In genomic region chr2:128090909-128091690, GRCh38 we compare ENCODE assay signal across 8 cellular contexts. TPM values are rescaled to one million over a fixed set of nuclear protein-coding genes. Genes with fewer than 3 reads are reported as not detected.
DNase-seq lines count a peak whose midpoint lies in the region; ATAC-seq, FAIRE-seq and TF ChIP-seq lines count a peak whose summit lies in the region.

TSS of gene UGGT1 (plus strand) at chr2:128091200. CDS start at chr2:128091358, 158 bp downstream.

- H3K9me1 ChIP-seq in keratinocyte (ENCODE audit: control insufficient read depth, extremely low read depth, insufficient read depth, low read length), result no peaks in the 10 kb centered on the region

- H3K9me3 ChIP-seq in keratinocyte (ENCODE audit: control insufficient read depth, low read depth, low read length), result no peaks in the 10 kb centered on the region

- peak; percentile 87 for ATAC-seq in GM19043 (IDR thresholded peaks at IDR 0.05; ENCODE audit: low read depth, unreplicated experiment)
- ATAC-seq in HG03378 (IDR thresholded peaks at IDR 0.05; ENCODE audit: unreplicated experiment), result peak; percentile 91

- no peaks in the 10 kb centered on the region for H4K20me1 ChIP-seq in keratinocyte (ENCODE audit: control insufficient read depth, extremely low read depth, insufficient read depth, low read length)

- H3K36me3 ChIP-seq in keratinocyte (ENCODE audit: control insufficient read depth in 2 of 2, extremely low read depth in 1 of 2, insufficient read depth in 2 of 2, low read length in 2 of 2), result peaks cover 0 to 2% of the 10 kb centered on the region in 2 experiments

- peaks cover 51% of the 10 kb centered on the region for H3K79me2 ChIP-seq in keratinocyte (ENCODE audit: control insufficient read depth, insufficient read depth, low read length)

- peak; percentile 29 for FAIRE-seq in keratinocyte (lab: Jason Lieb, UNC)

- peak; percentile 97 for DNase-seq in AG10803 (ENCODE audit: low read depth)
- DNase-seq in NCI-H460 (ENCODE audit: extremely low read depth, low read depth), result peak; percentile 96
- DNase-seq in activated CD4-positive, CD25-positive, alpha-beta regulatory T cell treated with anti-CD3 and anti-CD28 coated beads, Interleukin-2, amount 50 U/mL, for 72 hours, result peak; percentile 92
- peak; percentile 95 for DNase-seq in cerebellum (ENCODE audit: low spot score)
- DNase-seq in keratinocyte (ENCODE audit: low read depth, low spot score), result peak; percentile 85
- peak; percentile 81 to 83 for DNase-seq in stimulated activated CD4-positive, alpha-beta T cell treated with anti-CD3 and anti-CD28 coated beads, Interleukin-15, amount 100 ng/mL, for 1 hour (ENCODE audit: low read depth in 1 of 2, low spot score in 1 of 2)

- H3K27ac ChIP-seq in keratinocyte (ENCODE audit: control insufficient read depth, insufficient read depth, low read length), result peak within 1 kb of the TSS; percentile 91

- H3K4me1 ChIP-seq in keratinocyte (ENCODE audit: control insufficient read depth, extremely low read depth, insufficient read depth, low read length), result peaks cover 5% of the 10 kb centered on the region

- H2AFZ ChIP-seq in keratinocyte (ENCODE audit: control insufficient read depth, low read length), result peak within 1 kb of the TSS; percentile 96

- peak within 1 kb of the TSS; percentile 96 for H3K9ac ChIP-seq in keratinocyte (ENCODE audit: control insufficient read depth, extremely low read depth, insufficient read depth, low read length)

- H3K4me3 ChIP-seq in AG10803 (ENCODE audit: low read length) (peak within 1 kb of the TSS; percentile 99), keratinocyte (ENCODE audit: control insufficient read depth in 2 of 3, extremely low read depth in 1 of 3, insufficient read depth in 2 of 3, low read depth in 1 of 3, low read length in 3 of 3) (peak within 1 kb of the TSS; percentile 89 to 100 (median 90))

- H3K4me2 ChIP-seq in keratinocyte (ENCODE audit: control insufficient read depth, extremely low read depth, insufficient read depth, low read depth, low read length), result peak within 1 kb of the TSS; percentile 87

- H3K27me3 ChIP-seq in keratinocyte (ENCODE audit: control insufficient read depth, extremely low read depth, insufficient read depth, low read length), result no peaks in the 10 kb centered on the region

- TF ChIP-seq CTCF in AG10803 (conservative IDR thresholded peaks at IDR 0.05; ENCODE audit: low read length) (no peak), keratinocyte (optimal IDR thresholded peaks at IDR 0.05 in 1 of 3, IDR thresholded peaks at IDR 0.05 in 1 of 3, conservative IDR thresholded peaks at IDR 0.05 in 1 of 3; ENCODE audit: extremely low read depth in 1 of 3, insufficient read depth in 2 of 3, low read length in 3 of 3) (no peak)

- dilution Hi-C loops in keratinocyte (cut with MboI; ENCODE audit: extremely low pct_ligation_motif_present, low sequenced_read_pairs), result no loop called here

RNA-seq across cellular contexts. Expression of gene UGGT1, which starts in this region (rescaled TPM):
- total RNA-seq in NCI-H460 (2014; rRNA removed; shearing (Covaris generic)), result 83.9 and 110 TPM in 2 replicates
- 54.5 and 74.4 TPM in 2 replicates for polyA plus RNA-seq in NCI-H460 (2014; cell fraction: nucleus; rRNA removed)
- total RNA-seq in cerebellum, result 48.5 TPM
- polyA plus RNA-seq in keratinocyte, result 19.5 to 30.9 TPM (median 26.7 TPM) in 3 replicates
- 45.4 TPM for polyA plus RNA-seq in keratinocyte (2011; ENCODE audit: low read depth)
- 4.0 and 6.7 TPM in 2 replicates for polyA plus RNA-seq in keratinocyte (2011; cell fraction: cytosol; rRNA removed)
- polyA plus RNA-seq in keratinocyte (2011; cell fraction: nucleus; rRNA removed), result 34.1 and 56.4 TPM in 2 replicates
- polyA plus RNA-seq in keratinocyte (2012; ENCODE audit: low replicate concordance), result 9.8 and 28.9 TPM in 2 replicates
- polyA minus RNA-seq in keratinocyte, result 19.1 to 52.6 TPM (median 28.3 TPM) in 3 replicates
- 49.7 TPM for polyA minus RNA-seq in keratinocyte (2011; cell fraction: cytosol; rRNA and poly(A)+ RNA removed)
- 74.2 and 107 TPM in 2 replicates for polyA minus RNA-seq in keratinocyte (2011; cell fraction: nucleus; rRNA and poly(A)+ RNA removed)

Comparison
In these comparisons a context has a peak if more than half of its experiments do, and no peak if none do; other contexts are left out.
1. Peak in every context shown above with its lines: DNase-seq, ATAC-seq, H3K4me3 ChIP-seq and H3K27ac ChIP-seq.